In the genomic region with DNA sequence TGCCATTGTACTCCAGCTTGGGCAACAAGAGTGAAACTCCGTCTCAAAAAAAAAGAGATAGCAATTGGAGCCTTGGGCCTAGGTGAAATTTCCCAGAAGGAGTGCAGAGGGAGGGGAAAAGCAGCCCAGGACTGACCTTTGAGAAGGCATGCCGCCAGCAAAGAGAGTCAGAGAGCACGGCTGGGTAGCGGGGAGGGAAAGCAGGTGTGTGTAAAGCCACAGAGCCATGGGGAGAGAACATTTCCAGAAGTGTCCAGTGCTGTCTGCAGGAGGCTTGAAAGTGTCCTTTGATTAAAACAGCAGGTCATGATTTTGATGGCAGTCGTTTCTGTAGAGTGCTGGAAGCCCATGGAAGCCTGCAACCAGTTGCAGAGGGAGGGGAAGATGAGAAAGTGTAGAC, we compare ENCODE assay signal across 14 cellular contexts. TPM values are rescaled to one million over a fixed set of nuclear protein-coding genes. Genes with fewer than 3 reads are reported as not detected.
DNase-seq lines count a peak whose midpoint lies in the region; ATAC-seq and TF ChIP-seq lines count a peak whose summit lies in the region.
"Had no signal": no experiment of that assay in that cellular context is flagged by ENCODE, and none has a peak within 500 bp of the region (broad histone marks: within the 10 kb centered on the region; RNA-seq: fewer than 3 reads in every experiment).

No MANE protein-coding gene starts in this region.

- peaks cover 5 to 9% of the 10 kb centered on the region in 2 donors for H3K36me3 Mint-ChIP-seq in activated T-cell treated with anti-CD3 and anti-CD28 coated beads, Interleukin-2, amount 50 U/mL, for 72 hours (ENCODE audit: insufficient read depth in 2 of 2)
- H3K36me3 Mint-ChIP-seq in activated B cell treated with CpG ODN at 0.5 μM for 24 hours (ENCODE audit: low read depth) = peaks cover 25% of the 10 kb centered on the region
- H3K36me3 Mint-ChIP-seq in HFFc6 (ENCODE audit: low read depth) = no peaks in the 10 kb centered on the region

- POLR2A ChIA-PET in activated B cell treated with CpG ODN at 0.5 μM for 24 hours (lab: Charles Lee) = interaction anchor here (0.9 kb wide), 1 partner anchor 52 kb away, joined by 4 read pairs; no protein-coding TSS in a partner anchor

- H3K4me1 ChIP-seq in aorta (ENCODE audit: control insufficient read depth in 1 of 2, insufficient read depth in 2 of 2, low read length in 2 of 2) = no peaks in the 10 kb centered on the region
- H3K4me1 ChIP-seq: uterus had no signal

- H3K27me3 Mint-ChIP-seq in activated T-cell treated with anti-CD3 and anti-CD28 coated beads, Interleukin-2, amount 50 U/mL, for 72 hours (ENCODE audit: low read depth) = no peaks in the 10 kb centered on the region
- H3K27me3 Mint-ChIP-seq in activated B cell treated with CpG ODN at 0.5 μM for 24 hours (no peaks in the 10 kb centered on the region), HFFc6 (ENCODE audit: insufficient read depth) (peaks cover 47% of the 10 kb centered on the region)

- intact Hi-C loops in activated B cell treated with CpG ODN at 0.5 μM for 24 hours (cut with micrococcal nuclease) = no loop called here
- intact Hi-C loops in aorta (cut with DNase I) = no loop called here

- no peak overlapping the region for H3K4me3 ChIP-seq in aorta (ENCODE audit: low read length in 2 of 2)
- H3K4me3 ChIP-seq: GM23248, uterus had no signal

- TF ChIP-seq CTCF in activated B cell treated with CpG ODN at 0.5 μM for 24 hours (IDR thresholded peaks at IDR 0.05) (no peak), HFFc6 (IDR thresholded peaks at IDR 0.05) (no peak)

- WGBS in aorta, 2 donors = 66 to 69% methylated on average over 5 of the region's 5 CpGs

- DNase-seq in activated T-cell treated with anti-CD3 and anti-CD28 coated beads, Interleukin-2, amount 50 U/mL, for 72 hours = no peak
- DNase-seq in activated T-cell treated with anti-CD3 and anti-CD28 coated beads, Interleukin-2, amount 50 U/mL, for 48 hours = no peak
- no peak for DNase-seq in activated B cell treated with CpG ODN at 0.5 μM for 24 hours
- DNase-seq in left lobe of liver (ENCODE audit: low spot score) = no peak
- DNase-seq in aorta = peak; percentile 10 to 19
- no peak for DNase-seq in HFFc6
- DNase-seq: GM23248, NCI-H1105 treated with DMSO at 0.1 percent for 48 hours, NCI-H446 treated with DMSO at 0.1 percent for 48 hours, nephron progenitor cell, uterus had no signal

- CTCF ChIA-PET in activated B cell treated with CpG ODN at 0.5 μM for 24 hours (lab: Charles Lee) = interaction anchor here (0.9 kb wide), 2 partner anchors 8 to 111 kb away, joined by 3 to 4 read pairs; no protein-coding TSS in a partner anchor

- peak overlapping the region; percentile 9 for H3K27ac Mint-ChIP-seq in activated T-cell treated with anti-CD3 and anti-CD28 coated beads, Interleukin-2, amount 50 U/mL, for 72 hours
- H3K27ac Mint-ChIP-seq in activated B cell treated with CpG ODN at 0.5 μM for 24 hours (peak overlapping the region; percentile 85), HFFc6 (no peak overlapping the region)
- H3K27ac Mint-ChIP-seq: nephron progenitor cell had no signal

- H3K27ac ChIP-seq in aorta (ENCODE audit: low read depth in 1 of 2, low read length in 2 of 2) = no peak overlapping the region
- H3K27ac ChIP-seq: GM23248, uterus had no signal

- H3K9me3 ChIP-seq in aorta (ENCODE audit: control insufficient read depth, low read length) = peaks cover 3% of the 10 kb centered on the region
- H3K9me3 ChIP-seq: uterus had no signal

- ATAC-seq in activated T-cell treated with anti-CD3 and anti-CD28 coated beads, Interleukin-2, amount 50 U/mL, for 72 hours (replicated peaks in 1 of 2) = no peak
- ATAC-seq in activated B cell treated with CpG ODN at 0.5 μM for 24 hours (ENCODE audit: low read depth) = no peak
- ATAC-seq in left lobe of liver = peak; percentile 62
- no peak for ATAC-seq in aorta (ENCODE audit: low FRiP score)
- ATAC-seq in HG02610 (IDR thresholded peaks at IDR 0.05; ENCODE audit: unreplicated experiment) = no peak
- no peak for ATAC-seq in esophagus mucosa

- H3K36me3 ChIP-seq in aorta (ENCODE audit: control insufficient read depth in 1 of 2, insufficient read depth in 2 of 2, low read length in 1 of 2) = no peaks in the 10 kb centered on the region
- H3K36me3 ChIP-seq: uterus had no signal

- H3K4me3 Mint-ChIP-seq in activated T-cell treated with anti-CD3 and anti-CD28 coated beads, Interleukin-2, amount 50 U/mL, for 72 hours = peak overlapping the region in 1 of 2 donors; percentile 56
- H3K4me3 Mint-ChIP-seq in activated B cell treated with CpG ODN at 0.5 μM for 24 hours = no peak overlapping the region
- H3K4me3 Mint-ChIP-seq in HFFc6 = no peak overlapping the region
- H3K4me3 Mint-ChIP-seq: nephron progenitor cell had no signal

- peaks cover 2% of the 10 kb centered on the region in 2 donors for H3K9me3 Mint-ChIP-seq in activated T-cell treated with anti-CD3 and anti-CD28 coated beads, Interleukin-2, amount 50 U/mL, for 72 hours
- H3K9me3 Mint-ChIP-seq in activated B cell treated with CpG ODN at 0.5 μM for 24 hours (no peaks in the 10 kb centered on the region), HFFc6 (no peaks in the 10 kb centered on the region)
- H3K9me3 Mint-ChIP-seq: nephron progenitor cell had no signal

- H3K27me3 ChIP-seq in aorta (ENCODE audit: control insufficient read depth in 1 of 2, insufficient read depth in 2 of 2, low read length in 1 of 2) = peaks cover 0 to 1% of the 10 kb centered on the region in 2 donors
- H3K27me3 ChIP-seq: uterus had no signal

- peaks cover 61% of the 10 kb centered on the region for H3K4me1 Mint-ChIP-seq in activated T-cell treated with anti-CD3 and anti-CD28 coated beads, Interleukin-2, amount 50 U/mL, for 72 hours (ENCODE audit: low read depth)
- H3K4me1 Mint-ChIP-seq in activated B cell treated with CpG ODN at 0.5 μM for 24 hours (peaks cover 64% of the 10 kb centered on the region), HFFc6 (ENCODE audit: low read depth) (peaks cover 6% of the 10 kb centered on the region)

RNA-seq across cellular contexts. Expression of a gene that starts 8.1 kb away (rescaled TPM):
- 10 to 100 TPM; 23.7 to 25.9 TPM for total RNA-seq in activated T-cell treated with anti-CD3 and anti-CD28 coated beads, Interleukin-2, amount 50 U/mL, for 72 hours
- total RNA-seq in activated B cell treated with CpG ODN at 0.5 μM for 24 hours = 20.4 and 22.5 TPM in 2 replicates
- total RNA-seq in left lobe of liver = 0.53 TPM
- total RNA-seq in aorta = 1 to 10 TPM; 2.6 to 3.1 TPM
- polyA plus RNA-seq in aorta = 1 to 10 TPM in 1 of 2 donors, under 1 TPM in 1; 0.28 to 1.1 TPM
- total RNA-seq in HFFc6 (2021; fragmentation: NEBNext Ultra II Directional; extraction: Animal tissue kit (Norgen Biotek cat#: 25700)) = not detected
- total RNA-seq in esophagus mucosa = 0.36 TPM
- total RNA-seq: GM23248, SK-MEL-5 had no signal
- polyA plus RNA-seq: GM23248 had no signal

RNA-seq across cellular contexts. Expression of a gene that starts 40.3 kb away (rescaled TPM):
- total RNA-seq in activated T-cell treated with anti-CD3 and anti-CD28 coated beads, Interleukin-2, amount 50 U/mL, for 72 hours = not detected
- total RNA-seq in activated B cell treated with CpG ODN at 0.5 μM for 24 hours (not detected in 2 replicates), left lobe of liver (1.3 TPM), aorta (under 1 TPM in 1 of 2 donors, not detected in 1; 0.12 TPM), esophagus mucosa (not detected)
- 10 to 100 TPM in 1 of 2 donors, 1 to 10 TPM in 1; 4.3 to 23.9 TPM for polyA plus RNA-seq in aorta
- not detected for total RNA-seq in HFFc6 (2021; fragmentation: NEBNext Ultra II Directional; extraction: Animal tissue kit (Norgen Biotek cat#: 25700))
- total RNA-seq: GM23248, SK-MEL-5 had no signal
- polyA plus RNA-seq: GM23248 had no signal

RNA-seq across cellular contexts. Expression of a gene that starts 52.8 kb away (rescaled TPM):
- total RNA-seq in activated T-cell treated with anti-CD3 and anti-CD28 coated beads, Interleukin-2, amount 50 U/mL, for 72 hours = 100 to 1,000 TPM; 153 to 180 TPM
- 33.1 and 40.1 TPM in 2 replicates for total RNA-seq in activated B cell treated with CpG ODN at 0.5 μM for 24 hours
- total RNA-seq in left lobe of liver = 27.2 TPM
- total RNA-seq in aorta = 10 to 100 TPM in 1 of 2 donors, 1 to 10 TPM in 1; 7.4 to 13.0 TPM
- 10 to 100 TPM; 10.6 to 41.4 TPM for polyA plus RNA-seq in aorta
- total RNA-seq in HFFc6 (2021; fragmentation: NEBNext Ultra II Directional; extraction: Animal tissue kit (Norgen Biotek cat#: 25700)) = 10 to 100 TPM; 26.4 to 50.3 (median 48.9) TPM
- 28.7 TPM for total RNA-seq in esophagus mucosa

RNA-seq across cellular contexts. Expression of a gene that starts 58.7 kb away (rescaled TPM):
- total RNA-seq in activated T-cell treated with anti-CD3 and anti-CD28 coated beads, Interleukin-2, amount 50 U/mL, for 72 hours = 1 to 10 TPM; 4.5 to 5.6 TPM
- 0.64 and 0.84 TPM in 2 replicates for total RNA-seq in activated B cell treated with CpG ODN at 0.5 μM for 24 hours
- 143 TPM for total RNA-seq in left lobe of liver
- 1 to 10 TPM; 1.6 to 4.4 TPM for total RNA-seq in aorta
- polyA plus RNA-seq in aorta = 1 to 10 TPM in 1 of 2 donors, under 1 TPM in 1; 0.61 to 6.1 TPM
- total RNA-seq in HFFc6 (2021; fragmentation: NEBNext Ultra II Directional; extraction: Animal tissue kit (Norgen Biotek cat#: 25700)) = 10 to 100 TPM in 3 of 6 experiments, 1 to 10 TPM in 3; 3.0 to 12.4 (median 10.3) TPM
- 0.60 TPM for total RNA-seq in esophagus mucosa

Comparison
In these comparisons a context has a peak if more than half of its experiments do, and no peak if none do; other contexts are left out.
1. DNase-seq: peak in aorta (2 of 2); none in activated T-cell treated with anti-CD3 and anti-CD28 coated beads, Interleukin-2, amount 50 U/mL, for 72 hours (0 of 2), activated T-cell treated with anti-CD3 and anti-CD28 coated beads, Interleukin-2, amount 50 U/mL, for 48 hours (0 of 2), activated B cell treated with CpG ODN at 0.5 μM for 24 hours (single experiment), left lobe of liver (single experiment) and HFFc6 (single experiment).